1 cellular context compared by ENCODE assay signal in genomic region chr12:62799766-62800406, GRCh38.
TF ChIP-seq lines count a peak whose summit lies in the region.

No MANE protein-coding gene starts in this region.

TF ChIP-seq in A549, 52 proteins besides CTCF, POLR2A, EP300 and RAD21 (continued from another document):
- TF ChIP-seq FOSL2 (IDR thresholded peaks at IDR 0.05) (no peak), FOSL2 (CRISPR knock-in tag; IDR thresholded peaks at IDR 0.05) (peak; percentile 62), JUNB (IDR thresholded peaks at IDR 0.05) (peak; percentile 51; the same call in 1 of the 2 replicates), MAZ (IDR thresholded peaks at IDR 0.05; ENCODE audit: borderline replicate concordance, low read depth, low read length) (no peak)
TF ChIP-seq in A549: peak in this region for 4.
